In genomic region chr2:191824403-191824802, GRCh38 we compare ENCODE assay signal across 22 cellular contexts. TPM values are rescaled to one million over a fixed set of nuclear protein-coding genes. Genes with fewer than 3 reads are reported as not detected.
"Had no signal": no experiment of that assay in that cellular context is flagged by ENCODE, and none has a peak within 500 bp of the region (broad histone marks: within the 10 kb centered on the region; RNA-seq: fewer than 3 reads in every experiment).

No MANE protein-coding gene starts in this region.

- H3K27ac Mint-ChIP-seq: activated naive CD4-positive, alpha-beta T cell treated with anti-CD3 and anti-CD28 coated beads, Interleukin-2, amount 10 ng/mL, durations not matched to agents 7 days and 5 days; activated naive CD8-positive, alpha-beta T cell treated with anti-CD3 and anti-CD28 coated beads, Interleukin-2, amount 50 U/mL, for 24 hours; naive thymus-derived CD4-positive, alpha-beta T cell; stimulated activated memory B cell treated with anti-CD40 and anti-IgM and Interleukin-4, amounts not matched to agents 10 μg/mL and 1 μg/mL and 100 μg/mL, for 72 hours had no signal

- DNase-seq: activated CD4-positive, alpha-beta T cell treated with anti-CD3 and anti-CD28 coated beads, Interleukin-2, amount 50 U/mL, for 48 hours; activated CD8-positive, alpha-beta memory T cell treated with anti-CD3 and anti-CD28 coated beads, Interleukin-2, amount 50 U/mL, for 48 hours; activated effector memory CD4-positive, alpha-beta T cell treated with anti-CD3 and anti-CD28 coated beads, Interleukin-2, amount 50 U/mL, for 16 hours; activated naive CD4-positive, alpha-beta T cell treated with anti-CD3 and anti-CD28 coated beads, Interleukin-2, amount 10 ng/mL, durations not matched to agents 7 days and 5 days; activated naive CD8-positive, alpha-beta T cell treated with anti-CD3 and anti-CD28 coated beads, Interleukin-2, amount 50 U/mL, for 24 hours; activated T-cell treated with anti-CD3 and anti-CD28 coated beads, Interleukin-2, amount 50 U/mL, for 48 hours; body of pancreas; glutamatergic neuron; hypothalamus; left ventricle myocardium inferior; naive thymus-derived CD4-positive, alpha-beta T cell; posterior cingulate gyrus; right lobe of liver; stimulated activated CD4-positive, alpha-beta T cell treated with anti-CD3 and anti-CD28 coated beads, Interleukin-2, amount 100 ng/mL, for 24 hours; trophoblast cell; WERI-Rb-1 had no signal

- H3K4me3 ChIP-seq: body of pancreas, left ventricle myocardium inferior, right lobe of liver, skin epidermis, vagina had no signal

- H3K9me3 ChIP-seq: body of pancreas, left ventricle myocardium inferior, right lobe of liver, vagina had no signal

- H3K27me3 ChIP-seq: body of pancreas, right lobe of liver, vagina had no signal

- H3K9me3 Mint-ChIP-seq: activated naive CD4-positive, alpha-beta T cell treated with anti-CD3 and anti-CD28 coated beads, Interleukin-2, amount 10 ng/mL, durations not matched to agents 7 days and 5 days; activated naive CD8-positive, alpha-beta T cell treated with anti-CD3 and anti-CD28 coated beads, Interleukin-2, amount 50 U/mL, for 24 hours; stimulated activated memory B cell treated with anti-CD40 and anti-IgM and Interleukin-4, amounts not matched to agents 10 μg/mL and 1 μg/mL and 100 μg/mL, for 72 hours had no signal

- H3K36me3 Mint-ChIP-seq: activated naive CD4-positive, alpha-beta T cell treated with anti-CD3 and anti-CD28 coated beads, Interleukin-2, amount 10 ng/mL, durations not matched to agents 7 days and 5 days; naive thymus-derived CD4-positive, alpha-beta T cell; stimulated activated memory B cell treated with anti-CD40 and anti-IgM and Interleukin-4, amounts not matched to agents 10 μg/mL and 1 μg/mL and 100 μg/mL, for 72 hours had no signal

- H3K27ac ChIP-seq: body of pancreas, left ventricle myocardium inferior, right lobe of liver, skin epidermis, vagina, WERI-Rb-1 had no signal

- H3K4me1 ChIP-seq: body of pancreas, left ventricle myocardium inferior, vagina had no signal

- H3K36me3 ChIP-seq: left ventricle myocardium inferior, right lobe of liver, vagina, WERI-Rb-1 had no signal

- H3K4me3 Mint-ChIP-seq: activated naive CD4-positive, alpha-beta T cell treated with anti-CD3 and anti-CD28 coated beads, Interleukin-2, amount 10 ng/mL, durations not matched to agents 7 days and 5 days; activated naive CD8-positive, alpha-beta T cell treated with anti-CD3 and anti-CD28 coated beads, Interleukin-2, amount 50 U/mL, for 24 hours; naive thymus-derived CD4-positive, alpha-beta T cell; neural crest cell; stimulated activated memory B cell treated with anti-CD40 and anti-IgM and Interleukin-4, amounts not matched to agents 10 μg/mL and 1 μg/mL and 100 μg/mL, for 72 hours had no signal

- H3K4me1 Mint-ChIP-seq: activated naive CD4-positive, alpha-beta T cell treated with anti-CD3 and anti-CD28 coated beads, Interleukin-2, amount 10 ng/mL, durations not matched to agents 7 days and 5 days; activated naive CD8-positive, alpha-beta T cell treated with anti-CD3 and anti-CD28 coated beads, Interleukin-2, amount 50 U/mL, for 24 hours; naive thymus-derived CD4-positive, alpha-beta T cell; stimulated activated memory B cell treated with anti-CD40 and anti-IgM and Interleukin-4, amounts not matched to agents 10 μg/mL and 1 μg/mL and 100 μg/mL, for 72 hours had no signal

- ATAC-seq: activated naive CD8-positive, alpha-beta T cell treated with anti-CD3 and anti-CD28 coated beads, Interleukin-2, amount 50 U/mL, for 24 hours; body of pancreas; naive thymus-derived CD4-positive, alpha-beta T cell; right lobe of liver had no signal

RNA-seq across cellular contexts. Expression of gene CAVIN2, which starts 22.5 kb away (rescaled TPM):
- total RNA-seq: activated CD8-positive, alpha-beta memory T cell treated with anti-CD3 and anti-CD28 coated beads for 36 hours; neural crest cell; T-helper 2 cell treated with Interferon-gamma antibody and Interleukin-4, amounts not matched to agents 100 ng/mL and 5 ng/mL, for 36 hours had no signal
- polyA plus RNA-seq: naive thymus-derived CD4-positive, alpha-beta T cell had no signal
